ENCODE assay signal across 33 cellular contexts in the genomic region with DNA sequence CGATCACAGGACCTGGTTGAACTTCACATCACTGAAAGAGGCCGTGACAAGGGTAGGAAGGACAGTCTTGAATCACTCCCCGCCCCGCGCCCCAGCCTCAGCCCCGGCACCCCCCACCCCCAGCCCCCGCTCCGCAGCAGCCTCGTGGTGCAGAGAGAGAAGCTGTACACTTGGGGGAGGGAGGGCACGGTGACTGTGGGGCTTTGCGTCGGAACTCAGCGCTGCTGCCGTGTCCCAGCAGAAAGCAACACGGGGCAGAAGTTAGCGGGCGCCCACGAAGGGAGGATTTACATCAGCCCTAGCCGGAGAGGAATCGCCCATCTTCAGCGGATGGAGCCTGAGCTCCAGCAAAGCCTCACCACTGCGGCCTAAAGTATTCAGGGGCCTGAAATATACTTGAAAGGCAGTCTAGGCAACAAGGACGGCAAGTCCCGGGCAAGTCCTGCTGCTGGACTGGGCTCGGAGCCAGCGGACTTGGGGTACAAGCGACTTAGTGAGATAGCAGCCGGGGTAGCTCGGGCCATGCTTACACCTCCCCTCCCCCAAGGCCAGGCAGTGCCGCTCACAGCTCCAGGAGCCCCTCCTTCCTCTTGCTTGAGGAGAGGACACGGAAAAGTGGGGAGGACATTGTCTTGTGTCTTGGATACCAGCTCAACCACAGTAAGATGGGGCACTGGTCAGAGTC. TPM values are rescaled to one million over a fixed set of nuclear protein-coding genes. Genes with fewer than 3 reads are reported as not detected.
DNase-seq lines count a peak whose midpoint lies in the region; ATAC-seq, FAIRE-seq and TF ChIP-seq lines count a peak whose summit lies in the region.
"Had no signal": no experiment of that assay in that cellular context is flagged by ENCODE, and none has a peak within 500 bp of the region (broad histone marks: within the 10 kb centered on the region; RNA-seq: fewer than 3 reads in every experiment).

No MANE protein-coding gene starts in this region.

- peaks cover 16% of the 10 kb centered on the region for H3K27me3 Mint-ChIP-seq in MCF 10A (ENCODE audit: insufficient read depth, unreplicated experiment)
- H3K27me3 Mint-ChIP-seq: activated CD4-positive, alpha-beta memory T cell treated with anti-CD3 and anti-CD28 coated beads for 36 hours; naive B cell had no signal

- H3K9me1 ChIP-seq in K562 (ENCODE audit: control insufficient read depth, insufficient read depth, low read length), result no peaks in the 10 kb centered on the region

- WGBS in K562 (ENCODE audit: insufficient coverage, low coverage, missing lambda C conversion rate), result 51% methylated on average over 25 of the region's 31 CpGs
- 53% methylated on average over 29 of the region's 31 CpGs; no CpG with 5 or more reads in 1 of the 2 donors for WGBS in testis, 2 donors

- no peak for TF ChIP-seq RAD21 in K562 (CRISPR knock-in tag; conservative IDR thresholded peaks at IDR 0.05 in 1 of 2, IDR thresholded peaks at IDR 0.05 in 1 of 2)

- POLR2A ChIA-PET in K562 (lab: Yijun Ruan, JAX) (interaction anchor here (0.9 kb wide), 2 partner anchors 10 to 28 kb away, joined by 3 to 4 read pairs; a partner anchor contains a TSS), MCF 10A (lab: Yijun Ruan, JAX) (no interaction called here)

- TF ChIP-seq CTCF in K562 (IDR thresholded peaks at IDR 0.05 in 2 of 3, conservative IDR thresholded peaks at IDR 0.05 in 1 of 3; ENCODE audit: insufficient read depth in 2 of 3, low read depth in 1 of 3, low read length in 3 of 3) (no peak), right atrium auricular region (IDR thresholded peaks at IDR 0.05) (no peak), testis (IDR thresholded peaks at IDR 0.05) (no peak), MCF 10A (IDR thresholded peaks at IDR 0.05; ENCODE audit: unreplicated experiment) (no peak)

- H3K79me2 ChIP-seq in K562 (ENCODE audit: control insufficient read depth, insufficient read depth, low read length), result no peaks in the 10 kb centered on the region
- H3K79me2 ChIP-seq: hepatocyte had no signal

- H3K36me3 ChIP-seq in K562 (ENCODE audit: control insufficient read depth, insufficient read depth, low read length) (no peaks in the 10 kb centered on the region), right atrium auricular region (no peaks in the 10 kb centered on the region), testis (ENCODE audit: low read depth, missing control alignments) (no peaks in the 10 kb centered on the region)
- H3K36me3 ChIP-seq: breast epithelium, esophagus muscularis mucosa, left lung had no signal

- TF ChIP-seq POLR2A in K562 (conservative IDR thresholded peaks at IDR 0.05) (no peak), testis (IDR thresholded peaks at IDR 0.05) (no peak)

- peak; percentile 73 for DNase-seq in Right ventricle myocardium inferior (ENCODE audit: missing footprints)
- no peak for DNase-seq in cardiac septum (ENCODE audit: low spot score)
- peak in 2 of 4 experiments; percentile 14 to 49 for DNase-seq in K562 (ENCODE audit: extremely low read depth in 1 of 4, low spot score in 3 of 4)
- no peak for DNase-seq in right atrium auricular region (ENCODE audit: low spot score)
- peak; percentile 61 for DNase-seq in testis
- no peak for DNase-seq in MCF 10A (ENCODE audit: unreplicated experiment)
- no peak for DNase-seq in glomerular visceral epithelial cell (ENCODE audit: extremely low spot score)
- DNase-seq: activated CD4-positive, alpha-beta memory T cell treated with anti-CD3 and anti-CD28 coated beads for 36 hours; activated gamma-delta T cell treated with Interleukin-2 at 50 U/mL for 16 hours; activated T-cell treated with anti-CD3 and anti-CD28 coated beads, Interleukin-2, amount 50 U/mL, for 1 hour; amniotic stem cell; C1 segment of cervical spinal cord; DND-41; foreskin melanocyte; Karpas-422; left lung; naive B cell; NCI-H146; retina; stimulated activated CD4-positive, alpha-beta T cell treated with anti-CD3 and anti-CD28 coated beads, Interleukin-2, amount 100 ng/mL, for 24 hours had no signal

- no peak overlapping the region for H3K4me3 ChIP-seq in K562
- no peak overlapping the region for H3K4me3 ChIP-seq in right atrium auricular region
- no peak overlapping the region for H3K4me3 ChIP-seq in testis
- H3K4me3 ChIP-seq: breast epithelium, esophagus muscularis mucosa, hepatocyte, left lung, smooth muscle cell had no signal

- intact Hi-C loops in Right ventricle myocardium inferior (cut with DNase I), result no loop called here
- intact Hi-C loops in cardiac septum (cut with DNase I), result no loop called here
- intact Hi-C loops in K562 (cut with micrococcal nuclease), result loop anchor here (2.0 kb wide), 1 partner anchor 29 kb away; a partner anchor contains a TSS
- intact Hi-C loops in testis (cut with DNase I; ENCODE audit: low total_unique reads), result no loop called here
- intact Hi-C loops in MCF 10A (cut with micrococcal nuclease), result no loop called here

- H3K27me3 ChIP-seq in K562 (ENCODE audit: control insufficient read depth in 2 of 2, insufficient read depth in 2 of 2, low read length in 2 of 2) (no peaks in the 10 kb centered on the region), right atrium auricular region (no peaks in the 10 kb centered on the region), testis (no peaks in the 10 kb centered on the region)
- H3K27me3 ChIP-seq: hepatocyte, left lung had no signal

- TF ChIP-seq EP300 in K562 (IDR thresholded peaks at IDR 0.05; ENCODE audit: low read length), result no peak

- peak overlapping the region; percentile 50; the same call in 2 of the 3 replicates for H3K27ac ChIP-seq in K562 (ENCODE audit: extremely low read depth, low read depth, low read length)
- peak overlapping the region; percentile 31 to 38 for H3K27ac ChIP-seq in right atrium auricular region
- H3K27ac ChIP-seq in testis, result no peak overlapping the region
- H3K27ac ChIP-seq: breast epithelium, esophagus muscularis mucosa, hepatocyte, left lung had no signal

- no peak overlapping the region for H3K4me2 ChIP-seq in K562 (ENCODE audit: insufficient read depth, low read length)
- H3K4me2 ChIP-seq: hepatocyte, smooth muscle cell had no signal

- peak overlapping the region; percentile 79 for H2AFZ ChIP-seq in K562 (ENCODE audit: low read depth, low read length)
- H2AFZ ChIP-seq: hepatocyte had no signal

- no peaks in the 10 kb centered on the region for H4K20me1 ChIP-seq in K562 (replicated peaks; ENCODE audit: control insufficient read depth, insufficient read depth, low read length)

- H3K27ac Mint-ChIP-seq in MCF 10A (ENCODE audit: low read depth, unreplicated experiment), result no peak overlapping the region
- H3K27ac Mint-ChIP-seq: activated CD4-positive, alpha-beta memory T cell treated with anti-CD3 and anti-CD28 coated beads for 36 hours; T-helper 1 cell treated with Interleukin-12 subunit alpha and Interleukin-12 subunit beta and Interleukin-4 antibody, amounts not matched to agents 30 μg/mL and 1 μg/mL, for 36 hours had no signal

- no peaks in the 10 kb centered on the region for H3K36me3 Mint-ChIP-seq in MCF 10A (ENCODE audit: insufficient read depth, unreplicated experiment)
- H3K36me3 Mint-ChIP-seq: activated CD4-positive, alpha-beta memory T cell treated with anti-CD3 and anti-CD28 coated beads for 36 hours; naive B cell had no signal

- H3K9me3 ChIP-seq in K562 (replicated peaks; ENCODE audit: control insufficient read depth, insufficient read depth, low read depth, low read length), result no peaks in the 10 kb centered on the region
- H3K9me3 ChIP-seq in right atrium auricular region, result peaks cover 0 to 3% of the 10 kb centered on the region in 2 donors
- no peaks in the 10 kb centered on the region for H3K9me3 ChIP-seq in testis
- H3K9me3 ChIP-seq: breast epithelium, left lung had no signal

- no peaks in the 10 kb centered on the region for H3K4me1 Mint-ChIP-seq in MCF 10A (ENCODE audit: insufficient read depth, unreplicated experiment)

- ATAC-seq in Right ventricle myocardium inferior (peak; percentile 42), K562 (peak; percentile 31), GM19324 (IDR thresholded peaks at IDR 0.05; ENCODE audit: low FRiP score, unreplicated experiment) (no peak)
- ATAC-seq: left lung had no signal

- FAIRE-seq in K562 (lab: Jason Lieb, UNC), result no peak
- FAIRE-seq: GM19239, TTC549 had no signal

- H3K9ac ChIP-seq in K562 (ENCODE audit: insufficient read depth in 1 of 2, low read depth in 2 of 2, low read length in 2 of 2), result peak overlapping the region in 1 of 2 experiments; percentile 50; a peak in 2 of 4 replicates

- H3K9me3 Mint-ChIP-seq in MCF 10A (ENCODE audit: unreplicated experiment), result no peaks in the 10 kb centered on the region
- H3K9me3 Mint-ChIP-seq: activated CD4-positive, alpha-beta memory T cell treated with anti-CD3 and anti-CD28 coated beads for 36 hours; T-helper 1 cell treated with Interleukin-12 subunit alpha and Interleukin-12 subunit beta and Interleukin-4 antibody, amounts not matched to agents 30 μg/mL and 1 μg/mL, for 36 hours had no signal

- H3K4me1 ChIP-seq in K562 (replicated peaks in 1 of 2; ENCODE audit: control insufficient read depth in 2 of 2, insufficient read depth in 2 of 2, low read length in 2 of 2) (peaks cover 29% of the 10 kb centered on the region in 2 experiments; a peak in 4 of 5 replicates), right atrium auricular region (no peaks in the 10 kb centered on the region), testis (no peaks in the 10 kb centered on the region)
- H3K4me1 ChIP-seq: breast epithelium, esophagus muscularis mucosa had no signal

- H3K4me3 Mint-ChIP-seq in MCF 10A (ENCODE audit: unreplicated experiment), result no peak overlapping the region
- H3K4me3 Mint-ChIP-seq: activated CD4-positive, alpha-beta memory T cell treated with anti-CD3 and anti-CD28 coated beads for 36 hours; T-helper 1 cell treated with Interleukin-12 subunit alpha and Interleukin-12 subunit beta and Interleukin-4 antibody, amounts not matched to agents 30 μg/mL and 1 μg/mL, for 36 hours had no signal

- no TSS peak for BruUV-seq in K562 (replicated peaks; lab: Mats Ljungman, UMichigan)
- no TSS peak for BruUV-seq in MCF 10A (replicated peaks; lab: Mats Ljungman, UMichigan)

- CTCF ChIA-PET in K562 (lab: Yijun Ruan, JAX; ENCODE audit: low intra/inter-chr PET ratio), result no interaction called here
- CTCF ChIA-PET in MCF 10A (lab: Yijun Ruan, JAX), result no interaction called here

- in situ Hi-C loops in K562 (cut with MboI), result no loop called here

RNA-seq across cellular contexts. Expression of a gene that starts 18.5 kb away (rescaled TPM):
- total RNA-seq in Right ventricle myocardium inferior (not detected), cardiac septum (not detected), K562 (2014; rRNA removed) (not detected in 2 replicates), K562 (2014; rRNA removed; fragmentation: Illumina TruSeq; extraction: Trizol) (not detected in 2 replicates), K562 (2015; rRNA removed; fragmentation: Illumina TruSeq; extraction: Trizol) (not detected in 2 replicates), K562 (2021) (not detected in 2 replicates), right atrium auricular region (not detected), testis (under 1 TPM in 1 of 2 donors, not detected in 1; 0.31 TPM), MCF 10A (2022) (not detected in 2 replicates)
- total RNA-seq in K562 (2011; cell fraction: chromatin; rRNA removed; ENCODE audit: low replicate concordance), result not detected in 2 replicates
- not detected in 2 replicates for total RNA-seq in K562 (2011; cell fraction: nucleolus; rRNA removed)
- total RNA-seq in K562 (2011; cell fraction: nucleoplasm; rRNA removed), result not detected in 2 replicates
- polyA plus RNA-seq in K562 (2011; rRNA removed) (not detected in 2 replicates), K562 (2014; fragmentation: Illumina TruSeq; extraction: Trizol) (not detected in 2 replicates), K562 (2014; fragmentation: Nextera tagmentation; extraction: Ambion mirVana) (under 1 TPM in 1 of 2 experiments, not detected in 1; 0.04 TPM), K562 (2014; rRNA removed) (not detected in 2 replicates), testis (ENCODE audit: insufficient read depth, low read depth, low replicate concordance) (not detected)
- not detected in 2 replicates for polyA plus RNA-seq in K562 (2011; cell fraction: cytosol; rRNA removed)
- not detected in 2 replicates for polyA plus RNA-seq in K562 (2011; cell fraction: nucleus; rRNA removed)
- not detected in 2 replicates for polyA plus RNA-seq in K562 (2012)
- not detected in 2 replicates for polyA minus RNA-seq in K562 (2011; rRNA and poly(A)+ RNA removed)
- not detected in 2 replicates for polyA minus RNA-seq in K562 (2011; cell fraction: cytosol; rRNA and poly(A)+ RNA removed)
- not detected in 2 replicates for polyA minus RNA-seq in K562 (2011; cell fraction: nucleus; rRNA and poly(A)+ RNA removed)
- total RNA-seq: activated CD4-positive, alpha-beta memory T cell treated with anti-CD3 and anti-CD28 coated beads for 36 hours; breast epithelium; esophagus muscularis mucosa; hepatocyte; left lung; NCI-H460; osteocyte; RPMI7951; SK-MEL-5; smooth muscle cell; ureter had no signal
- polyA plus RNA-seq: hepatocyte, smooth muscle cell had no signal

RNA-seq across cellular contexts. Expression of a gene that starts 28.0 kb away (rescaled TPM):
- total RNA-seq in Right ventricle myocardium inferior (32.8 TPM), cardiac septum (37.6 TPM), K562 (2014; rRNA removed) (36.6 and 52.6 TPM in 2 replicates), K562 (2014; rRNA removed; fragmentation: Illumina TruSeq; extraction: Trizol) (34.2 and 45.6 TPM in 2 replicates), K562 (2015; rRNA removed; fragmentation: Illumina TruSeq; extraction: Trizol) (30.0 and 32.1 TPM in 2 replicates), K562 (2021) (48.1 and 50.9 TPM in 2 replicates), right atrium auricular region (10 to 100 TPM; 52.7 to 69.1 TPM), testis (10 to 100 TPM; 85.4 to 86.4 TPM), MCF 10A (2022) (46.9 and 47.2 TPM in 2 replicates)
- total RNA-seq in K562 (2011; cell fraction: chromatin; rRNA removed; ENCODE audit: low replicate concordance), result 194 and 293 TPM in 2 replicates
- total RNA-seq in K562 (2011; cell fraction: nucleolus; rRNA removed), result 88.6 and 110 TPM in 2 replicates
- total RNA-seq in K562 (2011; cell fraction: nucleoplasm; rRNA removed), result 202 and 316 TPM in 2 replicates
- polyA plus RNA-seq in K562 (2011; rRNA removed) (23.8 and 27.8 TPM in 2 replicates), K562 (2014; fragmentation: Illumina TruSeq; extraction: Trizol) (30.2 and 30.5 TPM in 2 replicates), K562 (2014; fragmentation: Nextera tagmentation; extraction: Ambion mirVana) (1 to 10 TPM; 2.1 to 2.3 TPM), K562 (2014; rRNA removed) (32.7 and 33.0 TPM in 2 replicates), testis (ENCODE audit: insufficient read depth, low read depth, low replicate concordance) (25.0 TPM)
- polyA plus RNA-seq in K562 (2011; cell fraction: cytosol; rRNA removed), result 10.0 and 12.9 TPM in 2 replicates
- polyA plus RNA-seq in K562 (2011; cell fraction: nucleus; rRNA removed), result 28.1 and 31.4 TPM in 2 replicates
- polyA plus RNA-seq in K562 (2012), result 21.0 and 24.8 TPM in 2 replicates
- polyA minus RNA-seq in K562 (2011; rRNA and poly(A)+ RNA removed), result 54.3 and 62.1 TPM in 2 replicates
- 11.3 and 19.4 TPM in 2 replicates for polyA minus RNA-seq in K562 (2011; cell fraction: cytosol; rRNA and poly(A)+ RNA removed)
- polyA minus RNA-seq in K562 (2011; cell fraction: nucleus; rRNA and poly(A)+ RNA removed), result 30.7 and 48.5 TPM in 2 replicates

RNA-seq across cellular contexts. Expression of a gene that starts 56.9 kb away (rescaled TPM):
- total RNA-seq in Right ventricle myocardium inferior, result not detected
- total RNA-seq in cardiac septum, result not detected
- total RNA-seq in K562 (2011; cell fraction: chromatin; rRNA removed; ENCODE audit: low replicate concordance), result not detected in 2 replicates
- total RNA-seq in K562 (2011; cell fraction: nucleolus; rRNA removed), result not detected in 2 replicates
- not detected in 2 replicates for total RNA-seq in K562 (2011; cell fraction: nucleoplasm; rRNA removed)
- not detected in 2 replicates for total RNA-seq in K562 (2014; rRNA removed)
- total RNA-seq in K562 (2014; rRNA removed; fragmentation: Illumina TruSeq; extraction: Trizol), result not detected in 2 replicates
- not detected in 2 replicates for total RNA-seq in K562 (2015; rRNA removed; fragmentation: Illumina TruSeq; extraction: Trizol)
- total RNA-seq in K562 (2021), result not detected in 2 replicates
- not detected in 2 replicates for polyA plus RNA-seq in K562 (2011; rRNA removed)
- 0.06 TPM in 1 of 2 replicates, not detected in the other for polyA plus RNA-seq in K562 (2011; cell fraction: cytosol; rRNA removed)
- not detected in 2 replicates for polyA plus RNA-seq in K562 (2011; cell fraction: nucleus; rRNA removed)
- 0.07 TPM in 1 of 2 replicates, not detected in the other for polyA plus RNA-seq in K562 (2012)
- polyA plus RNA-seq in K562 (2014; fragmentation: Illumina TruSeq; extraction: Trizol), result not detected in 2 replicates
- polyA plus RNA-seq in K562 (2014; fragmentation: Nextera tagmentation; extraction: Ambion mirVana), result not detected
- polyA plus RNA-seq in K562 (2014; rRNA removed), result not detected in 2 replicates
- polyA minus RNA-seq in K562 (2011; rRNA and poly(A)+ RNA removed), result not detected in 2 replicates
- polyA minus RNA-seq in K562 (2011; cell fraction: cytosol; rRNA and poly(A)+ RNA removed), result not detected in 2 replicates
- not detected in 2 replicates for polyA minus RNA-seq in K562 (2011; cell fraction: nucleus; rRNA and poly(A)+ RNA removed)
- not detected for total RNA-seq in right atrium auricular region
- not detected for total RNA-seq in testis
- polyA plus RNA-seq in testis (ENCODE audit: insufficient read depth, low read depth, low replicate concordance), result not detected
- not detected in 2 replicates for total RNA-seq in MCF 10A (2022)
- total RNA-seq: activated CD4-positive, alpha-beta memory T cell treated with anti-CD3 and anti-CD28 coated beads for 36 hours; breast epithelium; esophagus muscularis mucosa; hepatocyte; left lung; NCI-H460; osteocyte; RPMI7951; SK-MEL-5; smooth muscle cell; ureter had no signal
- polyA plus RNA-seq: hepatocyte, smooth muscle cell had no signal

Comparison
In these comparisons a context has a peak if more than half of its experiments do, and no peak if none do; other contexts are left out.
1. DNase-seq: peak in Right ventricle myocardium inferior (single experiment) and testis (single experiment); none in cardiac septum (single experiment), right atrium auricular region (single experiment), MCF 10A (single experiment) and glomerular visceral epithelial cell (single experiment).
2. H3K27ac ChIP-seq: peak in K562 (single experiment) and right atrium auricular region (2 of 2); none in testis (0 of 2).